11 cellular contexts compared by ENCODE assay signal in the genomic region with DNA sequence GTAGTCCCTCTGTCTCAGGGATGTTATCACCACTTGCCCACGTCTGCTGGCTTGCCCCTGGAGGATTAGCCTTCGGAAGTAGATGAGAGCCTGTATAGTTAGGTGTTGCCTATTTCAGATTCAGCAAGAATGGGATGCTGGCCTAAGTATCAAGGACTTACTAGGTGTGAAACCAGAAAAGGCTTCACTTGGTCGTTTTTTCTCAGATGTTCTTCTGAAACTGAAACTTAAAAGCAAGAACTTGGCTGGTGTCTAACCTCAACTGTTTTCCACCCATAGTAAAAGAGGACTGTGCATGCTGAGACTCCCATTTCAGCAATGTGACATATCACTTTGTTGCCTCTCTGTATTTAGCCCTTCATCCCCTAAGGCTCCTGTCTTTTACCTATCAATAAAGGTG.
DNase-seq lines count a peak whose midpoint lies in the region; ATAC-seq and TF ChIP-seq lines count a peak whose summit lies in the region.
"Had no signal": no experiment of that assay in that cellular context is flagged by ENCODE, and none has a peak within 500 bp of the region (broad histone marks: within the 10 kb centered on the region; RNA-seq: fewer than 3 reads in every experiment).

No MANE protein-coding gene starts in this region.

- no peaks in the 10 kb centered on the region for H3K4me1 Mint-ChIP-seq in activated naive CD8-positive, alpha-beta T cell treated with anti-CD3 and anti-CD28 coated beads, Interleukin-2, amount 50 U/mL, for 24 hours
- H3K4me1 Mint-ChIP-seq in activated naive CD8-positive, alpha-beta T cell treated with anti-CD3 and anti-CD28 coated beads for 36 hours, result peaks cover 2% of the 10 kb centered on the region

- H3K27me3 Mint-ChIP-seq in activated naive CD8-positive, alpha-beta T cell treated with anti-CD3 and anti-CD28 coated beads, Interleukin-2, amount 50 U/mL, for 24 hours, result peaks cover 3% of the 10 kb centered on the region
- peaks cover 7% of the 10 kb centered on the region for H3K27me3 Mint-ChIP-seq in activated naive CD8-positive, alpha-beta T cell treated with anti-CD3 and anti-CD28 coated beads for 36 hours

- H3K36me3 Mint-ChIP-seq in activated naive CD8-positive, alpha-beta T cell treated with anti-CD3 and anti-CD28 coated beads, Interleukin-2, amount 50 U/mL, for 24 hours (ENCODE audit: low read depth), result no peaks in the 10 kb centered on the region
- H3K36me3 Mint-ChIP-seq in activated naive CD8-positive, alpha-beta T cell treated with anti-CD3 and anti-CD28 coated beads for 36 hours, result no peaks in the 10 kb centered on the region

- H3K4me3 ChIP-seq in Peyer's patch, result no peak overlapping the region
- no peak overlapping the region for H3K4me3 ChIP-seq in transverse colon
- H3K4me3 ChIP-seq: SK-N-MC, thyroid gland had no signal

- H3K36me3 ChIP-seq in Peyer's patch (no peaks in the 10 kb centered on the region), transverse colon (no peaks in the 10 kb centered on the region)
- H3K36me3 ChIP-seq: thyroid gland had no signal

- intact Hi-C loops in transverse colon (cut with DNase I; ENCODE audit: low total_unique reads), result no loop called here

- no peaks in the 10 kb centered on the region for H3K9me3 Mint-ChIP-seq in activated naive CD8-positive, alpha-beta T cell treated with anti-CD3 and anti-CD28 coated beads, Interleukin-2, amount 50 U/mL, for 24 hours
- no peaks in the 10 kb centered on the region for H3K9me3 Mint-ChIP-seq in activated naive CD8-positive, alpha-beta T cell treated with anti-CD3 and anti-CD28 coated beads for 36 hours
- H3K9me3 Mint-ChIP-seq: activated CD4-positive, alpha-beta T cell treated with anti-CD3 and anti-CD28 coated beads, Interleukin-2, amount 10 ng/mL, durations not matched to agents 7 days and 5 days had no signal

- no peaks in the 10 kb centered on the region for H3K27me3 ChIP-seq in Peyer's patch
- no peaks in the 10 kb centered on the region for H3K27me3 ChIP-seq in transverse colon
- H3K27me3 ChIP-seq: thyroid gland had no signal

- H3K9me3 ChIP-seq in Peyer's patch (no peaks in the 10 kb centered on the region), transverse colon (no peaks in the 10 kb centered on the region)
- H3K9me3 ChIP-seq: thyroid gland had no signal

- DNase-seq in activated naive CD8-positive, alpha-beta T cell treated with anti-CD3 and anti-CD28 coated beads, Interleukin-2, amount 50 U/mL, for 24 hours, result no peak
- DNase-seq in activated naive CD8-positive, alpha-beta T cell treated with anti-CD3 and anti-CD28 coated beads for 36 hours, result no peak
- no peak for DNase-seq in Peyer's patch
- DNase-seq in CD1c-positive myeloid dendritic cell (ENCODE audit: extremely low spot score), result no peak
- DNase-seq in kidney glomerular epithelial cell (lab: John Stamatoyannopoulos, UW), result no peak
- DNase-seq in transverse colon, result no peak
- DNase-seq: activated CD4-positive, alpha-beta T cell treated with anti-CD3 and anti-CD28 coated beads, Interleukin-2, amount 10 ng/mL, durations not matched to agents 7 days and 5 days; thyroid gland had no signal

- TF ChIP-seq EP300 in transverse colon (IDR thresholded peaks at IDR 0.05; ENCODE audit: low read depth), result no peak

- H3K4me1 ChIP-seq in Peyer's patch (no peaks in the 10 kb centered on the region), transverse colon (no peaks in the 10 kb centered on the region)
- H3K4me1 ChIP-seq: thyroid gland had no signal

- TF ChIP-seq CTCF in Peyer's patch (IDR thresholded peaks at IDR 0.05) (no peak), transverse colon (IDR thresholded peaks at IDR 0.05) (no peak)

- peak; percentile 36 for ATAC-seq in activated naive CD8-positive, alpha-beta T cell treated with anti-CD3 and anti-CD28 coated beads, Interleukin-2, amount 50 U/mL, for 24 hours
- ATAC-seq in HG02623 (IDR thresholded peaks at IDR 0.05; ENCODE audit: unreplicated experiment) (peak; percentile 99), HG03442 (IDR thresholded peaks at IDR 0.05; ENCODE audit: unreplicated experiment) (peak; percentile 100)

- in situ Hi-C loops in transverse colon (cut with MboI; ENCODE audit: low pct_ligation_motif_present in 1 of 4, low pct_unique_long_range_greater_than_20kb in 1 of 4, low sequenced_read_pairs in 3 of 4), result no loop called here

- TF ChIP-seq POLR2A in Peyer's patch (IDR thresholded peaks at IDR 0.05) (no peak), transverse colon (IDR thresholded peaks at IDR 0.05) (no peak)

- no peak overlapping the region for H3K27ac Mint-ChIP-seq in activated naive CD8-positive, alpha-beta T cell treated with anti-CD3 and anti-CD28 coated beads, Interleukin-2, amount 50 U/mL, for 24 hours
- H3K27ac Mint-ChIP-seq in activated naive CD8-positive, alpha-beta T cell treated with anti-CD3 and anti-CD28 coated beads for 36 hours, result no peak overlapping the region
- H3K27ac Mint-ChIP-seq: activated CD4-positive, alpha-beta T cell treated with anti-CD3 and anti-CD28 coated beads, Interleukin-2, amount 10 ng/mL, durations not matched to agents 7 days and 5 days had no signal

- 41 to 55% methylated on average over 3 of the region's 3 CpGs for WGBS in transverse colon (ENCODE audit: low coverage in 1 of 2), 2 donors

- no peak overlapping the region for H3K27ac ChIP-seq in Peyer's patch
- no peak overlapping the region for H3K27ac ChIP-seq in transverse colon
- H3K27ac ChIP-seq: SK-N-MC, thyroid gland had no signal

- no peak overlapping the region for H3K4me3 Mint-ChIP-seq in activated naive CD8-positive, alpha-beta T cell treated with anti-CD3 and anti-CD28 coated beads, Interleukin-2, amount 50 U/mL, for 24 hours
- no peak overlapping the region for H3K4me3 Mint-ChIP-seq in activated naive CD8-positive, alpha-beta T cell treated with anti-CD3 and anti-CD28 coated beads for 36 hours
- H3K4me3 Mint-ChIP-seq: activated CD4-positive, alpha-beta T cell treated with anti-CD3 and anti-CD28 coated beads, Interleukin-2, amount 10 ng/mL, durations not matched to agents 7 days and 5 days had no signal

Comparison
In these comparisons a context has a peak if more than half of its experiments do, and no peak if none do; other contexts are left out.
1. ATAC-seq: peak in every context shown above with its lines; median percentile 100 in HG03442; 99 in HG02623; 36 in activated naive CD8-positive, alpha-beta T cell treated with anti-CD3 and anti-CD28 coated beads, Interleukin-2, amount 50 U/mL, for 24 hours.